Comparison of ENCODE assay signal across 1 cellular context in genomic region chr17:8186787-8187516, GRCh38.
A peak's percentile ranks its signal among the peaks of the same experiment; 100 is the strongest.
TF ChIP-seq lines count a peak whose summit lies in the region.

No MANE protein-coding gene starts in this region.

TF ChIP-seq in HepG2, 621 proteins besides CTCF, POLR2A, EP300 and RAD21 (continued from another document and continues in another):
- TF ChIP-seq ZBED4 (CRISPR knock-in tag; IDR thresholded peaks at IDR 0.05; ENCODE audit: borderline replicate concordance) (no peak; the same call in 1 of the 2 replicates), ZKSCAN8 (CRISPR knock-in tag; IDR thresholded peaks at IDR 0.05; ENCODE audit: borderline replicate concordance) (peak; percentile 88), AFF4 (CRISPR knock-in tag; IDR thresholded peaks at IDR 0.05) (no peak), CBX2 (IDR thresholded peaks at IDR 0.05; ENCODE audit: low read depth, low read length) (no peak), CBX2 (CRISPR knock-in tag; IDR thresholded peaks at IDR 0.05; ENCODE audit: low read depth) (no peak), ZNF710 (CRISPR knock-in tag; IDR thresholded peaks at IDR 0.05; ENCODE audit: borderline replicate concordance) (peak; percentile 50), IRF2 (CRISPR knock-in tag; IDR thresholded peaks at IDR 0.05) (0 out of 2 replicates have a peak, but pooled peaks have one; percentile 52), ZNF331 (CRISPR knock-in tag; IDR thresholded peaks at IDR 0.05) (peak; percentile 70), HMGXB3 (CRISPR knock-in tag; IDR thresholded peaks at IDR 0.05; ENCODE audit: borderline replicate concordance) (0 out of 2 replicates have a peak, but pooled peaks have one; percentile 36), MTERF4 (CRISPR knock-in tag; IDR thresholded peaks at IDR 0.05) (peak; percentile 3; the same call in 1 of the 2 replicates), SIN3B (IDR thresholded peaks at IDR 0.05; ENCODE audit: low read length) (no peak), MZF1 (CRISPR knock-in tag; IDR thresholded peaks at IDR 0.05; ENCODE audit: borderline replicate concordance) (no peak), ZBTB44 (CRISPR knock-in tag; IDR thresholded peaks at IDR 0.05) (peak; percentile 85; the same call in 1 of the 2 replicates), ZNF780A (CRISPR knock-in tag; IDR thresholded peaks at IDR 0.05) (no peak), NKX3-1 (CRISPR knock-in tag; IDR thresholded peaks at IDR 0.05) (0 out of 2 replicates have a peak, but pooled peaks have one; percentile 67), ZNF570 (CRISPR knock-in tag; IDR thresholded peaks at IDR 0.05; ENCODE audit: borderline replicate concordance) (no peak), HOXA5 (CRISPR knock-in tag; IDR thresholded peaks at IDR 0.05) (peak; percentile 39; the same call in 1 of the 2 replicates), TBX2 (CRISPR knock-in tag; IDR thresholded peaks at IDR 0.05; ENCODE audit: borderline replicate concordance) (no peak; the same call in 1 of the 2 replicates), MYNN (CRISPR knock-in tag; IDR thresholded peaks at IDR 0.05; ENCODE audit: low read depth) (0 out of 2 replicates have a peak, but pooled peaks have one; percentile 58), SMAD3 (CRISPR knock-in tag; IDR thresholded peaks at IDR 0.05) (peak; percentile 84; the same call in 1 of the 2 replicates), SYNCRIP (IDR thresholded peaks at IDR 0.05; ENCODE audit: insufficient read depth, low read depth, low read length) (no peak), TFAP4 (IDR thresholded peaks at IDR 0.05; ENCODE audit: borderline replicate concordance, low read depth) (peak; percentile 41), ZNF431 (CRISPR knock-in tag; IDR thresholded peaks at IDR 0.05; ENCODE audit: borderline replicate concordance, low read depth) (no peak), ZMYM4 (CRISPR knock-in tag; IDR thresholded peaks at IDR 0.05) (peak; percentile 43; the same call in 1 of the 2 replicates), ZBTB14 (CRISPR knock-in tag; IDR thresholded peaks at IDR 0.05) (0 out of 2 replicates have a peak, but pooled peaks have one; percentile 28), ZNF24 (IDR thresholded peaks at IDR 0.05) (peak; percentile 96), KDM2A (CRISPR knock-in tag; IDR thresholded peaks at IDR 0.05; ENCODE audit: borderline replicate concordance, low read depth) (peak; percentile 50; the same call in 1 of the 2 replicates), THAP7 (CRISPR knock-in tag; IDR thresholded peaks at IDR 0.05) (peak; percentile 71; the same call in 1 of the 2 replicates), PLRG1 (conservative IDR thresholded peaks at IDR 0.05) (no peak), MXD4 (CRISPR knock-in tag; IDR thresholded peaks at IDR 0.05) (no peak), MIER2 (CRISPR knock-in tag; IDR thresholded peaks at IDR 0.05) (no peak; the same call in 1 of the 2 replicates), ZNF33A (CRISPR knock-in tag; IDR thresholded peaks at IDR 0.05; ENCODE audit: borderline replicate concordance) (no peak)
